1 cellular context compared by ENCODE assay signal in genomic region chr2:75571730-75572430, GRCh38.
TF ChIP-seq lines count a peak whose summit lies in the region.

No MANE protein-coding gene starts in this region.

TF ChIP-seq in HepG2, 621 proteins besides CTCF, POLR2A, EP300 and RAD21 (continued from another document):
- TF ChIP-seq, protein P1, sequence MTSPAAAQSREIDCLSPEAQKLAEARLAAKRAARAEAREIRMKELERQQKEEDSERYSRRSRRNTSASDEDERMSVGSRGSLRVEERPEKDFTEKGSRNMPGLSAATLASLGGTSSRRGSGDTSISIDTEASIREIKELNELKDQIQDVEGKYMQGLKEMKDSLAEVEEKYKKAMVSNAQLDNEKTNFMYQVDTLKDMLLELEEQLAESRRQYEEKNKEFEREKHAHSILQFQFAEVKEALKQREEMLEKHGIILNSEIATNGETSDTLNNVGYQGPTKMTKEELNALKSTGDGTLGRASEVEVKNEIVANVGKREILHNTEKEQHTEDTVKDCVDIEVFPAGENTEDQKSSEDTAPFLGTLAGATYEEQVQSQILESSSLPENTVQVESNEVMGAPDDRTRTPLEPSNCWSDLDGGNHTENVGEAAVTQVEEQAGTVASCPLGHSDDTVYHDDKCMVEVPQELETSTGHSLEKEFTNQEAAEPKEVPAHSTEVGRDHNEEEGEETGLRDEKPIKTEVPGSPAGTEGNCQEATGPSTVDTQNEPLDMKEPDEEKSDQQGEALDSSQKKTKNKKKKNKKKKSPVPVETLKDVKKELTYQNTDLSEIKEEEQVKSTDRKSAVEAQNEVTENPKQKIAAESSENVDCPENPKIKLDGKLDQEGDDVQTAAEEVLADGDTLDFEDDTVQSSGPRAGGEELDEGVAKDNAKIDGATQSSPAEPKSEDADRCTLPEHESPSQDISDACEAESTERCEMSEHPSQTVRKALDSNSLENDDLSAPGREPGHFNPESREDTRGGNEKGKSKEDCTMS (CRISPR knock-in tag; conservative IDR thresholded peaks at IDR 0.05): 0 out of 2 replicates have a peak, but pooled peaks have one; percentile 58
- TF ChIP-seq ZC3H13 (CRISPR knock-in tag; IDR thresholded peaks at IDR 0.05): 0 out of 2 replicates have a peak, but pooled peaks have one; percentile 39
- no peak for TF ChIP-seq ZNF709 (CRISPR knock-in tag; IDR thresholded peaks at IDR 0.05)
- peak; percentile 76; the same call in 1 of the 2 replicates for TF ChIP-seq ZFP36L1 (CRISPR knock-in tag; IDR thresholded peaks at IDR 0.05)
- no peak for TF ChIP-seq NPAS2 (CRISPR knock-in tag; IDR thresholded peaks at IDR 0.05; ENCODE audit: borderline replicate concordance)
- TF ChIP-seq MTERF4 (CRISPR knock-in tag; IDR thresholded peaks at IDR 0.05): 0 out of 2 replicates have a peak, but pooled peaks have one; percentile 25
- no peak for TF ChIP-seq E2F5 (CRISPR knock-in tag; conservative IDR thresholded peaks at IDR 0.05)
- TF ChIP-seq CREB1 (IDR thresholded peaks at IDR 0.05): peak; percentile 85
- no peak; the same call in 1 of the 2 replicates for TF ChIP-seq CREB1 (CRISPR knock-in tag; IDR thresholded peaks at IDR 0.05)
- TF ChIP-seq KLF16 (CRISPR knock-in tag; IDR thresholded peaks at IDR 0.05): 0 out of 4 replicates have a peak, but pooled peaks of 1 of the 2 experiments have one; percentile 40
- TF ChIP-seq, protein P2, sequence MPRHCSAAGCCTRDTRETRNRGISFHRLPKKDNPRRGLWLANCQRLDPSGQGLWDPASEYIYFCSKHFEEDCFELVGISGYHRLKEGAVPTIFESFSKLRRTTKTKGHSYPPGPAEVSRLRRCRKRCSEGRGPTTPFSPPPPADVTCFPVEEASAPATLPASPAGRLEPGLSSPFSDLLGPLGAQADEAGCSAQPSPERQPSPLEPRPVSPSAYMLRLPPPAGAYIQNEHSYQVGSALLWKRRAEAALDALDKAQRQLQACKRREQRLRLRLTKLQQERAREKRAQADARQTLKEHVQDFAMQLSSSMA (CRISPR knock-in tag; IDR thresholded peaks at IDR 0.05): peak; percentile 86; the same call in 1 of the 2 replicates
- TF ChIP-seq RBFOX2 (IDR thresholded peaks at IDR 0.05; ENCODE audit: low read depth, low read length): peak; percentile 60; the same call in 1 of the 2 replicates
- 0 out of 2 replicates have a peak, but pooled peaks have one; percentile 4 for TF ChIP-seq ZSCAN12 (CRISPR knock-in tag; IDR thresholded peaks at IDR 0.05)
- no peak for TF ChIP-seq ZZZ3 (CRISPR knock-in tag; IDR thresholded peaks at IDR 0.05; ENCODE audit: borderline replicate concordance)
- no peak for TF ChIP-seq MYC (CRISPR knock-in tag; IDR thresholded peaks at IDR 0.05; ENCODE audit: borderline replicate concordance)
- 0 out of 2 replicates have a peak, but pooled peaks have one; percentile 2 for TF ChIP-seq HDAC2 (CRISPR knock-in tag; IDR thresholded peaks at IDR 0.05)
- no peak for TF ChIP-seq ZKSCAN8 (CRISPR knock-in tag; IDR thresholded peaks at IDR 0.05; ENCODE audit: borderline replicate concordance)
- TF ChIP-seq CBFB (CRISPR knock-in tag; IDR thresholded peaks at IDR 0.05): 0 out of 2 replicates have a peak, but pooled peaks have one; percentile 55
- TF ChIP-seq GATAD2A (CRISPR knock-in tag; IDR thresholded peaks at IDR 0.05): no peak; the same call in 1 of the 2 replicates
- TF ChIP-seq ARNT2 (CRISPR knock-in tag; IDR thresholded peaks at IDR 0.05; ENCODE audit: low read depth): 0 out of 2 replicates have a peak, but pooled peaks have one; percentile 12
- 0 out of 2 replicates have a peak, but pooled peaks have one; percentile 1 for TF ChIP-seq ATF7-NPFF (CRISPR knock-in tag; IDR thresholded peaks at IDR 0.05; ENCODE audit: low read depth)
- TF ChIP-seq ZNF382 (CRISPR knock-in tag; IDR thresholded peaks at IDR 0.05; ENCODE audit: borderline replicate concordance): no peak
- no peak for TF ChIP-seq PHF5A (CRISPR knock-in tag; IDR thresholded peaks at IDR 0.05; ENCODE audit: low read depth, unreplicated experiment)
- TF ChIP-seq EHMT2 (IDR thresholded peaks at IDR 0.05; ENCODE audit: borderline replicate concordance, low read depth, low read length): peak; percentile 34; the same call in 1 of the 2 replicates
- peak; percentile 59; the same call in 1 of the 2 replicates for TF ChIP-seq ZNF691 (CRISPR knock-in tag; IDR thresholded peaks at IDR 0.05; ENCODE audit: borderline replicate concordance, low read depth)
- TF ChIP-seq ZNF792 (CRISPR knock-in tag; IDR thresholded peaks at IDR 0.05): peak; percentile 6; the same call in 1 of the 2 replicates
- TF ChIP-seq MATR3 (CRISPR knock-in tag; IDR thresholded peaks at IDR 0.05): no peak
- TF ChIP-seq ZBTB20 (CRISPR knock-in tag; IDR thresholded peaks at IDR 0.05; ENCODE audit: borderline replicate concordance, low read depth): 0 out of 2 replicates have a peak, but pooled peaks have one; percentile 60
- TF ChIP-seq ZNF564 (CRISPR knock-in tag; IDR thresholded peaks at IDR 0.05): no peak
- TF ChIP-seq ZNF256 (CRISPR knock-in tag; conservative IDR thresholded peaks at IDR 0.05): no peak
- TF ChIP-seq CC2D1A (CRISPR knock-in tag; IDR thresholded peaks at IDR 0.05): 0 out of 2 replicates have a peak, but pooled peaks have one; percentile 20
- peak; percentile 61; the same call in 1 of the 2 replicates for TF ChIP-seq ZNF335 (CRISPR knock-in tag; IDR thresholded peaks at IDR 0.05)
- no peak for TF ChIP-seq ZNF605 (CRISPR knock-in tag; IDR thresholded peaks at IDR 0.05)
- 0 out of 2 replicates have a peak, but pooled peaks have one; percentile 23 for TF ChIP-seq MIER2 (CRISPR knock-in tag; IDR thresholded peaks at IDR 0.05)
- peak; percentile 17; the same call in 1 of the 2 replicates for TF ChIP-seq POLR2G (IDR thresholded peaks at IDR 0.05; ENCODE audit: low read depth, low read length)
- TF ChIP-seq ZNF672 (CRISPR knock-in tag; IDR thresholded peaks at IDR 0.05): no peak
- TF ChIP-seq PAF1 (CRISPR knock-in tag; IDR thresholded peaks at IDR 0.05): peak; percentile 51; the same call in 1 of the 2 replicates
- no peak for TF ChIP-seq SMC3 (IDR thresholded peaks at IDR 0.05; ENCODE audit: low read length)
- TF ChIP-seq ZNF747 (CRISPR knock-in tag; IDR thresholded peaks at IDR 0.05; ENCODE audit: borderline replicate concordance): no peak
- no peak for TF ChIP-seq ZNF367 (CRISPR knock-in tag; IDR thresholded peaks at IDR 0.05; ENCODE audit: borderline replicate concordance)
- TF ChIP-seq, protein P3, sequence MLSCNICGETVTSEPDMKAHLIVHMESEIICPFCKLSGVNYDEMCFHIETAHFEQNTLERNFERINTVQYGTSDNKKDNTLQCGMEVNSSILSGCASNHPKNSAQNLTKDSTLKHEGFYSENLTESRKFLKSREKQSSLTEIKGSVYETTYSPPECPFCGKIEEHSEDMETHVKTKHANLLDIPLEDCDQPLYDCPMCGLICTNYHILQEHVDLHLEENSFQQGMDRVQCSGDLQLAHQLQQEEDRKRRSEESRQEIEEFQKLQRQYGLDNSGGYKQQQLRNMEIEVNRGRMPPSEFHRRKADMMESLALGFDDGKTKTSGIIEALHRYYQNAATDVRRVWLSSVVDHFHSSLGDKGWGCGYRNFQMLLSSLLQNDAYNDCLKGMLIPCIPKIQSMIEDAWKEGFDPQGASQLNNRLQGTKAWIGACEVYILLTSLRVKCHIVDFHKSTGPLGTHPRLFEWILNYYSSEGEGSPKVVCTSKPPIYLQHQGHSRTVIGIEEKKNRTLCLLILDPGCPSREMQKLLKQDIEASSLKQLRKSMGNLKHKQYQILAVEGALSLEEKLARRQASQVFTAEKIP (CRISPR knock-in tag; IDR thresholded peaks at IDR 0.05; ENCODE audit: borderline replicate concordance): no peak
- TF ChIP-seq MAFG (CRISPR knock-in tag; IDR thresholded peaks at IDR 0.05): no peak
- peak; percentile 25; the same call in 1 of the 2 replicates for TF ChIP-seq GFI1 (CRISPR knock-in tag; IDR thresholded peaks at IDR 0.05; ENCODE audit: borderline replicate concordance)
- 0 out of 2 replicates have a peak, but pooled peaks have one; percentile 35 for TF ChIP-seq ZNF879 (CRISPR knock-in tag; IDR thresholded peaks at IDR 0.05)
- TF ChIP-seq GATAD1 (CRISPR knock-in tag; IDR thresholded peaks at IDR 0.05): 0 out of 2 replicates have a peak, but pooled peaks have one; percentile 30
- TF ChIP-seq PAX8 (CRISPR knock-in tag; IDR thresholded peaks at IDR 0.05; ENCODE audit: borderline replicate concordance): 0 out of 2 replicates have a peak, but pooled peaks have one; percentile 11
- TF ChIP-seq, protein P4, sequence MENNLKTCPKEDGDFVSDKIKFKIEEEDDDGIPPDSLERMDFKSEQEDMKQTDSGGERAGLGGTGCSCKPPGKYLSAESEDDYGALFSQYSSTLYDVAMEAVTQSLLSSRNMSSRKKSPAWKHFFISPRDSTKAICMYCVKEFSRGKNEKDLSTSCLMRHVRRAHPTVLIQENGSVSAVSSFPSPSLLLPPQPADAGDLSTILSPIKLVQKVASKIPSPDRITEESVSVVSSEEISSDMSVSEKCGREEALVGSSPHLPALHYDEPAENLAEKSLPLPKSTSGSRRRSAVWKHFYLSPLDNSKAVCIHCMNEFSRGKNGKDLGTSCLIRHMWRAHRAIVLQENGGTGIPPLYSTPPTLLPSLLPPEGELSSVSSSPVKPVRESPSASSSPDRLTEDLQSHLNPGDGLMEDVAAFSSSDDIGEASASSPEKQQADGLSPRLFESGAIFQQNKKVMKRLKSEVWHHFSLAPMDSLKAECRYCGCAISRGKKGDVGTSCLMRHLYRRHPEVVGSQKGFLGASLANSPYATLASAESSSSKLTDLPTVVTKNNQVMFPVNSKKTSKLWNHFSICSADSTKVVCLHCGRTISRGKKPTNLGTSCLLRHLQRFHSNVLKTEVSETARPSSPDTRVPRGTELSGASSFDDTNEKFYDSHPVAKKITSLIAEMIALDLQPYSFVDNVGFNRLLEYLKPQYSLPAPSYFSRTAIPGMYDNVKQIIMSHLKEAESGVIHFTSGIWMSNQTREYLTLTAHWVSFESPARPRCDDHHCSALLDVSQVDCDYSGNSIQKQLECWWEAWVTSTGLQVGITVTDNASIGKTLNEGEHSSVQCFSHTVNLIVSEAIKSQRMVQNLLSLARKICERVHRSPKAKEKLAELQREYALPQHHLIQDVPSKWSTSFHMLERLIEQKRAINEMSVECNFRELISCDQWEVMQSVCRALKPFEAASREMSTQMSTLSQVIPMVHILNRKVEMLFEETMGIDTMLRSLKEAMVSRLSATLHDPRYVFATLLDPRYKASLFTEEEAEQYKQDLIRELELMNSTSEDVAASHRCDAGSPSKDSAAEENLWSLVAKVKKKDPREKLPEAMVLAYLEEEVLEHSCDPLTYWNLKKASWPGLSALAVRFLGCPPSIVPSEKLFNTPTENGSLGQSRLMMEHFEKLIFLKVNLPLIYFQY (CRISPR knock-in tag; IDR thresholded peaks at IDR 0.05; ENCODE audit: borderline replicate concordance): 0 out of 2 replicates have a peak, but pooled peaks have one; percentile 25
- peak; percentile 48; the same call in 1 of the 2 replicates for TF ChIP-seq ATF7 (IDR thresholded peaks at IDR 0.05)
- no peak for TF ChIP-seq ATF7 (CRISPR knock-in tag; IDR thresholded peaks at IDR 0.05)
- TF ChIP-seq CBX1 (IDR thresholded peaks at IDR 0.05; ENCODE audit: low read depth): peak; percentile 2
- 0 out of 2 replicates have a peak, but pooled peaks have one; percentile 27 for TF ChIP-seq ATF5 (CRISPR knock-in tag; IDR thresholded peaks at IDR 0.05; ENCODE audit: low read depth)
- no peak for TF ChIP-seq GABPB1 (CRISPR knock-in tag; IDR thresholded peaks at IDR 0.05)
- TF ChIP-seq THAP11 (CRISPR knock-in tag; IDR thresholded peaks at IDR 0.05): 0 out of 2 replicates have a peak, but pooled peaks have one; percentile 5
- no peak for TF ChIP-seq LCORL (IDR thresholded peaks at IDR 0.05)
- TF ChIP-seq LCORL (CRISPR knock-in tag; IDR thresholded peaks at IDR 0.05): 0 out of 2 replicates have a peak, but pooled peaks have one; percentile 23
- TF ChIP-seq PTBP1 (IDR thresholded peaks at IDR 0.05; ENCODE audit: low read depth, low read length, poor library complexity, severe bottlenecking): no peak
- no peak for TF ChIP-seq ZNF530 (CRISPR knock-in tag; IDR thresholded peaks at IDR 0.05; ENCODE audit: low read depth)
- TF ChIP-seq KAT7 (CRISPR knock-in tag; IDR thresholded peaks at IDR 0.05; ENCODE audit: borderline replicate concordance): peak; percentile 79
- 0 out of 2 replicates have a peak, but pooled peaks have one; percentile 31 for TF ChIP-seq ZBTB3 (CRISPR knock-in tag; IDR thresholded peaks at IDR 0.05; ENCODE audit: borderline replicate concordance, low read depth)
- TF ChIP-seq MIXL1 (CRISPR knock-in tag; IDR thresholded peaks at IDR 0.05): 0 out of 2 replicates have a peak, but pooled peaks have one; percentile 31
- no peak for TF ChIP-seq ZFP90 (CRISPR knock-in tag; IDR thresholded peaks at IDR 0.05; ENCODE audit: borderline replicate concordance)
- TF ChIP-seq ZNF205 (CRISPR knock-in tag; IDR thresholded peaks at IDR 0.05): no peak; the same call in 1 of the 2 replicates
- 0 out of 2 replicates have a peak, but pooled peaks have one; percentile 46 for TF ChIP-seq ZNF230 (CRISPR knock-in tag; IDR thresholded peaks at IDR 0.05)
